Comparison of ENCODE assay signal across 11 cellular contexts in genomic region chr17:55731586-55732250, GRCh38. TPM values are rescaled to one million over a fixed set of nuclear protein-coding genes. Genes with fewer than 3 reads are reported as not detected.
DNase-seq lines count a peak whose midpoint lies in the region; ATAC-seq, FAIRE-seq and TF ChIP-seq lines count a peak whose summit lies in the region.
"Had no signal": no experiment of that assay in that cellular context is flagged by ENCODE, and none has a peak within 500 bp of the region (broad histone marks: within the 10 kb centered on the region; RNA-seq: fewer than 3 reads in every experiment).

No MANE protein-coding gene starts in this region.

- WGBS in trophoblast cell (ENCODE audit: extremely low coverage, insufficient coverage, insufficient read length) = no CpG with 5 or more reads among the region's 10 CpGs

- H2BK5ac ChIP-seq in trophoblast cell (ENCODE audit: low read depth, low read length, poor library complexity) = no peak overlapping the region

- H3K4ac ChIP-seq in trophoblast cell (ENCODE audit: low read depth, low read length) = no peak overlapping the region

- peak overlapping the region; percentile 20 for H2BK12ac ChIP-seq in trophoblast cell (ENCODE audit: low read length)

- H3K36me3 ChIP-seq in ascending aorta = no peaks in the 10 kb centered on the region
- H3K36me3 ChIP-seq in trophoblast cell (ENCODE audit: control insufficient read depth in 1 of 2, insufficient read depth in 2 of 2, low read length in 2 of 2) = no peaks in the 10 kb centered on the region

- TF ChIP-seq CTCF in AG10803 (conservative IDR thresholded peaks at IDR 0.05; ENCODE audit: low read length) = no peak
- TF ChIP-seq CTCF in ascending aorta (IDR thresholded peaks at IDR 0.05) = no peak

- H3K9ac ChIP-seq in trophoblast cell (ENCODE audit: low read length) = no peak overlapping the region

- DNase-seq in AG10803 (ENCODE audit: low read depth) = peak; percentile 40
- peak in 1 of 2 donors; percentile 72 for DNase-seq in ascending aorta (ENCODE audit: low spot score in 2 of 2)
- DNase-seq in left ventricle myocardium superior = peak; percentile 77
- DNase-seq in trophoblast cell = no peak
- DNase-seq in NCI-H1930 (lab: John Stamatoyannopoulos, UW) = no peak
- DNase-seq in HTR-8/SVneo (ENCODE audit: insufficient read length, low spot score) = no peak
- no peak for DNase-seq in SW 1271 (lab: John Stamatoyannopoulos, UW)
- DNase-seq: activated CD4-positive, CD25-positive, alpha-beta regulatory T cell treated with anti-CD3 and anti-CD28 coated beads, Interleukin-2, amount 50 U/mL, for 72 hours; effector memory CD8-positive, alpha-beta T cell; NCI-H2171 treated with DMSO at 0.1 percent for 48 hours had no signal

- no peak overlapping the region for H2BK120ac ChIP-seq in trophoblast cell (ENCODE audit: insufficient read depth, low read length, poor library complexity)

- H3K18ac ChIP-seq in trophoblast cell (ENCODE audit: low read length) = no peak overlapping the region

- H3K27ac ChIP-seq in ascending aorta = peak overlapping the region; percentile 35 to 42
- no peak overlapping the region for H3K27ac ChIP-seq in trophoblast cell (ENCODE audit: low read depth, low read length)

- H3K27me3 ChIP-seq in ascending aorta = no peaks in the 10 kb centered on the region
- no peaks in the 10 kb centered on the region for H3K27me3 ChIP-seq in trophoblast cell (ENCODE audit: insufficient read depth, low read length)

- no peak for FAIRE-seq in HTR-8/SVneo (lab: Jason Lieb, UNC)

- no peak overlapping the region for H3K14ac ChIP-seq in trophoblast cell (ENCODE audit: low read length)

- H3K9me3 ChIP-seq in ascending aorta = no peaks in the 10 kb centered on the region
- no peaks in the 10 kb centered on the region for H3K9me3 ChIP-seq in trophoblast cell (ENCODE audit: insufficient read depth, low read depth, low read length)

- H2AK5ac ChIP-seq in trophoblast cell (ENCODE audit: low read length) = no peak overlapping the region

- ATAC-seq in left ventricle myocardium superior (peak; percentile 87), HG03342 (IDR thresholded peaks at IDR 0.05; ENCODE audit: unreplicated experiment) (no peak)
- ATAC-seq: effector memory CD8-positive, alpha-beta T cell had no signal

- H3K79me1 ChIP-seq in trophoblast cell (ENCODE audit: low read length) = no peaks in the 10 kb centered on the region

- no peak overlapping the region for H3K4me2 ChIP-seq in trophoblast cell (ENCODE audit: low read length)

- H3K4me3 ChIP-seq in AG10803 (ENCODE audit: low read length) (no peak overlapping the region), ascending aorta (peak overlapping the region in 1 of 2 donors; percentile 27), trophoblast cell (ENCODE audit: low read depth, low read length) (no peak overlapping the region)

- no peak overlapping the region for H3K23ac ChIP-seq in trophoblast cell (ENCODE audit: low read length)

- intact Hi-C loops in ascending aorta (cut with DNase I) = no loop called here
- intact Hi-C loops in left ventricle myocardium superior (cut with micrococcal nuclease) = no loop called here

- H3K4me1 ChIP-seq in ascending aorta (peaks cover 0 to 4% of the 10 kb centered on the region in 2 donors), trophoblast cell (ENCODE audit: control insufficient read depth in 1 of 2, insufficient read depth in 2 of 2, low read length in 2 of 2) (peaks cover 0 to 3% of the 10 kb centered on the region in 2 experiments)

- no peak overlapping the region for H4K91ac ChIP-seq in trophoblast cell (ENCODE audit: low read depth, low read length)

- no peak overlapping the region for H4K8ac ChIP-seq in trophoblast cell (ENCODE audit: low read depth, low read length)

- no peak overlapping the region for H4K12ac ChIP-seq in trophoblast cell (ENCODE audit: low read depth, low read length)

- peaks cover 1% of the 10 kb centered on the region for H3K79me2 ChIP-seq in trophoblast cell (ENCODE audit: control insufficient read depth, insufficient read depth, low read length, poor library complexity)

- peak overlapping the region; percentile 39 for H2AFZ ChIP-seq in trophoblast cell (ENCODE audit: insufficient read depth, low read length, poor library complexity)

RNA-seq across cellular contexts. Expression of gene TMEM100, which starts 9.1 kb away (rescaled TPM):
- total RNA-seq in ascending aorta = 1.7 TPM
- total RNA-seq in left ventricle myocardium superior = 10.9 TPM
- polyA plus RNA-seq in trophoblast cell (2013) = 3.7 and 4.1 TPM in 2 replicates

RNA-seq across cellular contexts. Expression of gene PCTP, which starts 19.1 kb away (rescaled TPM):
- total RNA-seq in ascending aorta (17.8 TPM), left ventricle myocardium superior (22.2 TPM)
- polyA plus RNA-seq in trophoblast cell (2013) = 22.6 TPM in 2 replicates

Comparison
In these comparisons a context has a peak if more than half of its experiments do, and no peak if none do; other contexts are left out.
1. DNase-seq: peak in AG10803 (single experiment) and left ventricle myocardium superior (single experiment); none in trophoblast cell (0 of 2), NCI-H1930 (0 of 2), HTR-8/SVneo (single experiment) and SW 1271 (0 of 2).